ENCODE assay signal across 2 cellular contexts in genomic region chr19:31674503-31675186, GRCh38.
TF ChIP-seq lines count a peak whose summit lies in the region.

No MANE protein-coding gene starts in this region.

TF ChIP-seq in IMR-90, 13 proteins besides CTCF, POLR2A, EP300 and RAD21 (continued from another document):
- TF ChIP-seq ELK1 (IDR thresholded peaks at IDR 0.05; ENCODE audit: borderline replicate concordance, low read depth, low read length) (no peak), SMC3 (IDR thresholded peaks at IDR 0.05; ENCODE audit: low read depth, low read length) (no peak), USF2 (IDR thresholded peaks at IDR 0.05; ENCODE audit: low read depth, low read length) (no peak), MAFK (IDR thresholded peaks at IDR 0.05; ENCODE audit: low read depth, low read length) (no peak), BHLHE40 (IDR thresholded peaks at IDR 0.05; ENCODE audit: low read depth, low read length) (no peak), CEBPB (IDR thresholded peaks at IDR 0.05; ENCODE audit: low read depth, low read length) (no peak), RCOR1 (IDR thresholded peaks at IDR 0.05; ENCODE audit: insufficient replicate concordance, low read length) (no peak), MAZ (IDR thresholded peaks at IDR 0.05; ENCODE audit: borderline replicate concordance, low read depth, low read length) (no peak), FOS (IDR thresholded peaks at IDR 0.05; ENCODE audit: low read depth, low read length) (no peak), NFE2L2 (IDR thresholded peaks at IDR 0.05; ENCODE audit: low read depth, low read length) (no peak), RFX5 (IDR thresholded peaks at IDR 0.05; ENCODE audit: low read depth, low read length) (no peak), MXI1 (IDR thresholded peaks at IDR 0.05; ENCODE audit: borderline replicate concordance, low read depth, low read length) (no peak)

TF ChIP-seq in GM23338, 12 proteins besides CTCF, POLR2A, EP300 and RAD21 (continued from another document):
- no peak for TF ChIP-seq ZNF462 (CRISPR knock-in tag; IDR thresholded peaks at IDR 0.05)
- no peak for TF ChIP-seq REST (IDR thresholded peaks at IDR 0.05; ENCODE audit: unreplicated experiment)
- TF ChIP-seq CREB1 (CRISPR knock-in tag; IDR thresholded peaks at IDR 0.05; ENCODE audit: low read depth), result no peak
- TF ChIP-seq POLR2AphosphoS5 (IDR thresholded peaks at IDR 0.05; ENCODE audit: low read depth), result no peak
- TF ChIP-seq ZNF114 (CRISPR knock-in tag; IDR thresholded peaks at IDR 0.05), result no peak
- TF ChIP-seq JUNB (IDR thresholded peaks at IDR 0.05; ENCODE audit: unreplicated experiment), result no peak
- no peak for TF ChIP-seq EZH2 (IDR thresholded peaks at IDR 0.05; ENCODE audit: low read depth, unreplicated experiment)
- TF ChIP-seq ZNF331 (CRISPR knock-in tag; IDR thresholded peaks at IDR 0.05; ENCODE audit: low read depth), result no peak
- TF ChIP-seq NANOG (IDR thresholded peaks at IDR 0.05; ENCODE audit: borderline replicate concordance), result no peak
- no peak for TF ChIP-seq EZH2phosphoT487 (IDR thresholded peaks at IDR 0.05; ENCODE audit: unreplicated experiment)
- no peak for TF ChIP-seq ETS1 (IDR thresholded peaks at IDR 0.05)
